Comparison of ENCODE assay signal across 16 cellular contexts in the genomic region with DNA sequence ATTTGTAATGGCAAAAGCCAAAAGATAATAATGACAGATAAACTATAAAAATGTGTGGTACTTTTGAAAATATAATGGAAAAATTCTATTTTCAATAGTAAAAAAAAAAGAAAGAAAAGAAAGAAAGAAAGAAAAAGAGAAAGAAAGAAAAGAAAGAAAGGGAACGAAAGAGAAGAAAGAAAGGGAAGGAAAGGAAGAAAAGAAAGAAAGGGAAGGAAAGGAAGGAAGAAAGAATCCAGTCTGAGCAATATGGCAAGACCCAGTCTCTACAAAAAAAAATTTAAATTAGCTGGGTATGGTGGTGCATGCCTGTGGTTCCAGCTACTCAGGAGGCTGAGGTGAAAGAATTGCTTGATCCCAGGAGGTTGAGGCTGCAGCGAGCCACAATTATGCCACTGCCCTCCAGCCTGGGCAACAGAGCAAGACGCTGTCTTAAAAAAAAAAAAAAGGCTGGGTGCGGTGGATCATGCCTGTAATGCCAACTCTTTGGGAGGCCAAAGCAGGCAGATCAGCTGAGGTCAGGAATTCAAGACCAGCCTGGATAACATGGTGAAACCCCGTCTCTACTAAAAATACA.
"Had no signal": no experiment of that assay in that cellular context is flagged by ENCODE, and none has a peak within 500 bp of the region (broad histone marks: within the 10 kb centered on the region; RNA-seq: fewer than 3 reads in every experiment).

No MANE protein-coding gene starts in this region.

- ATAC-seq: activated CD8-positive, alpha-beta T cell treated with anti-CD3 and anti-CD28 coated beads for 36 hours; gastroesophageal sphincter; natural killer cell had no signal

- H3K36me3 Mint-ChIP-seq: activated naive CD8-positive, alpha-beta T cell; natural killer cell had no signal

- H3K4me3 Mint-ChIP-seq: activated B cell treated with CpG ODN at 0.5 μM for 24 hours; activated CD8-positive, alpha-beta T cell treated with anti-CD3 and anti-CD28 coated beads for 36 hours; activated naive CD8-positive, alpha-beta T cell; natural killer cell had no signal

- DNase-seq: activated B cell treated with CpG ODN at 0.5 μM for 24 hours; activated CD4-positive, alpha-beta T cell treated with anti-CD3 and anti-CD28 coated beads for 48 hours; activated CD8-positive, alpha-beta memory T cell treated with anti-CD3 and anti-CD28 coated beads, Interleukin-2, amount 50 U/mL, for 4 hours; activated CD8-positive, alpha-beta T cell treated with anti-CD3 and anti-CD28 coated beads for 36 hours; activated gamma-delta T cell treated with Interleukin-2 at 50 U/mL for 16 hours; amygdala; erythroblast; islet precursor cell; natural killer cell; retina; stimulated activated CD4-positive, alpha-beta T cell treated with anti-CD3 and anti-CD28 coated beads, Interleukin-15, amount 100 ng/mL, for 24 hours; stimulated activated CD4-positive, alpha-beta T cell treated with anti-CD3 and anti-CD28 coated beads, Interleukin-4, amount 100 ng/mL, for 1 hour; stimulated activated naive CD4-positive, alpha-beta T cell; tibial artery had no signal

- H3K27ac Mint-ChIP-seq: activated B cell treated with CpG ODN at 0.5 μM for 24 hours; activated CD8-positive, alpha-beta T cell treated with anti-CD3 and anti-CD28 coated beads for 36 hours; activated naive CD8-positive, alpha-beta T cell; natural killer cell had no signal

- H3K4me1 Mint-ChIP-seq: activated B cell treated with CpG ODN at 0.5 μM for 24 hours, natural killer cell had no signal

- H3K9me3 Mint-ChIP-seq: activated B cell treated with CpG ODN at 0.5 μM for 24 hours; activated CD8-positive, alpha-beta T cell treated with anti-CD3 and anti-CD28 coated beads for 36 hours; natural killer cell had no signal
